31 cellular contexts compared by ENCODE assay signal in the genomic region with DNA sequence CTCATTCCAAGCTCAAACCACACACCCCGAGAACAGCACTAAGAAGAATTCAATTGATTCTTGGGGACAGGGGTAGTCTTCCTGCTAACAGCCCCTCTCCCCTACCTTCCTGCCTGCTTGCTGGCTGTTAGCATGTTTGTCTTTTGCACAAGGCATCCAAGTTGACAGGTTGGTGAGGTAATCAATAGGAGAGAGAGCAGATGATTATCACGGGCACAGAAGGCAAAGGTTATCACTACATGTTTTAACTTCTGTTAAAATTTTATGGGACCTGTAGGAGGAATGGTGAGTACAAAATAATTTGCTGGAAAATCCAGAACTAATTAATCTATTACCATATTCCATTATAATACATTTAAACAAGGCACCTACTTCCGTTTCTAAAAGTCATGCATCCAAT.
"Had no signal": no experiment of that assay in that cellular context is flagged by ENCODE, and none has a peak within 500 bp of the region (broad histone marks: within the 10 kb centered on the region; RNA-seq: fewer than 3 reads in every experiment).

No MANE protein-coding gene starts in this region.

- H3K9me3 Mint-ChIP-seq: activated naive CD4-positive, alpha-beta T cell treated with anti-CD3 and anti-CD28 coated beads, Interleukin-2, amount 50 U/mL, for 24 hours had no signal

- DNase-seq: activated CD4-positive, alpha-beta memory T cell treated with anti-CD3 and anti-CD28 coated beads for 36 hours; activated CD4-positive, alpha-beta T cell treated with anti-CD3 and anti-CD28 coated beads for 36 hours; activated CD4-positive, alpha-beta T cell treated with anti-CD3 and anti-CD28 coated beads, Interleukin-2, amount 10 ng/mL, durations not matched to agents 24 days and 14 days; activated CD4-positive, CD25-positive, alpha-beta regulatory T cell; activated CD4-positive, CD25-positive, alpha-beta regulatory T cell treated with anti-CD3 and anti-CD28 coated beads, Interleukin-2, amount 50 U/mL, for 72 hours; activated CD8-positive, alpha-beta memory T cell treated with anti-CD3 and anti-CD28 coated beads, Interleukin-2, amount 10 ng/mL, durations not matched to agents 7 days and 5 days; activated CD8-positive, alpha-beta memory T cell treated with anti-CD3 and anti-CD28 coated beads, Interleukin-2, amount 50 U/mL, for 4 hours; activated CD8-positive, alpha-beta T cell treated with anti-CD3 and anti-CD28 coated beads, Interleukin-2, amount 10 ng/mL, durations not matched to agents 7 days and 5 days; activated effector memory CD4-positive, alpha-beta T cell treated with anti-CD3 and anti-CD28 coated beads, Interleukin-2, amount 50 U/mL, for 16 hours; activated naive CD4-positive, alpha-beta T cell treated with anti-CD3 and anti-CD28 coated beads for 36 hours; activated naive CD8-positive, alpha-beta T cell treated with anti-CD3 and anti-CD28 coated beads for 36 hours; activated naive CD8-positive, alpha-beta T cell treated with anti-CD3 and anti-CD28 coated beads, Interleukin-2, amount 50 U/mL, for 24 hours; activated T-cell treated with anti-CD3 and anti-CD28 coated beads, Interleukin-2, amount 50 U/mL, for 1 hour; activated T-cell treated with anti-CD3 and anti-CD28 coated beads, Interleukin-2, amount 50 U/mL, for 48 hours; adrenal gland; amygdala; aorta; body of pancreas; caudate nucleus; cortex of kidney; dermis blood vessel endothelial cell; effector CD4-positive, alpha-beta T cell; effector memory CD8-positive, alpha-beta T cell; erythroblast; foreskin keratinocyte; gastrocnemius medialis; T-helper 2 cell had no signal

- H3K4me1 Mint-ChIP-seq: activated CD4-positive, alpha-beta T cell treated with anti-CD3 and anti-CD28 coated beads for 36 hours; activated CD4-positive, alpha-beta T cell treated with anti-CD3 and anti-CD28 coated beads, Interleukin-2, amount 10 ng/mL, durations not matched to agents 24 days and 14 days; activated CD8-positive, alpha-beta memory T cell treated with anti-CD3 and anti-CD28 coated beads, Interleukin-2, amount 10 ng/mL, durations not matched to agents 7 days and 5 days; activated naive CD4-positive, alpha-beta T cell treated with anti-CD3 and anti-CD28 coated beads, Interleukin-2, amount 50 U/mL, for 24 hours; activated naive CD8-positive, alpha-beta T cell treated with anti-CD3 and anti-CD28 coated beads for 36 hours; activated naive CD8-positive, alpha-beta T cell treated with anti-CD3 and anti-CD28 coated beads, Interleukin-2, amount 50 U/mL, for 24 hours had no signal

- H3K36me3 ChIP-seq: adrenal gland, esophagus muscularis mucosa, gastrocnemius medialis had no signal

- H3K27ac Mint-ChIP-seq: activated CD4-positive, alpha-beta memory T cell treated with anti-CD3 and anti-CD28 coated beads for 36 hours; activated CD4-positive, alpha-beta T cell treated with anti-CD3 and anti-CD28 coated beads for 36 hours; activated CD4-positive, alpha-beta T cell treated with anti-CD3 and anti-CD28 coated beads, Interleukin-2, amount 10 ng/mL, durations not matched to agents 24 days and 14 days; activated CD8-positive, alpha-beta memory T cell treated with anti-CD3 and anti-CD28 coated beads, Interleukin-2, amount 10 ng/mL, durations not matched to agents 7 days and 5 days; activated CD8-positive, alpha-beta T cell treated with anti-CD3 and anti-CD28 coated beads, Interleukin-2, amount 10 ng/mL, durations not matched to agents 7 days and 5 days; activated naive CD4-positive, alpha-beta T cell treated with anti-CD3 and anti-CD28 coated beads for 36 hours; activated naive CD4-positive, alpha-beta T cell treated with anti-CD3 and anti-CD28 coated beads, Interleukin-2, amount 50 U/mL, for 24 hours; activated naive CD8-positive, alpha-beta T cell treated with anti-CD3 and anti-CD28 coated beads for 36 hours; activated naive CD8-positive, alpha-beta T cell treated with anti-CD3 and anti-CD28 coated beads, Interleukin-2, amount 50 U/mL, for 24 hours; activated T-helper 1 cell treated with anti-CD3 and anti-CD28 coated beads, Interleukin-12 subunit alpha, Interleukin-12 subunit beta, Interleukin-2, Interleukin-4 antibody, amounts not matched to agents 30 ng/mL and 10 ng/mL and 1 ng/mL, durations not matched to agents 14 hours and 24 hours and 36 hours; activated T-helper 2 cell treated with anti-CD3 and anti-CD28 coated beads, Interferon-gamma antibody, Interleukin-2, Interleukin-4, amounts not matched to agents 10 μg/mL and 5 μg/mL and 100 μg/mL, durations not matched to agents 14 hours and 24 hours and 36 hours; effector memory CD8-positive, alpha-beta T cell had no signal

- H3K4me1 ChIP-seq: adrenal gland, foreskin keratinocyte, gastrocnemius medialis had no signal

- ATAC-seq: activated CD4-positive, alpha-beta T cell treated with anti-CD3 and anti-CD28 coated beads for 36 hours; activated CD8-positive, alpha-beta memory T cell treated with anti-CD3 and anti-CD28 coated beads, Interleukin-2, amount 10 ng/mL, durations not matched to agents 7 days and 5 days; activated CD8-positive, alpha-beta T cell treated with anti-CD3 and anti-CD28 coated beads, Interleukin-2, amount 10 ng/mL, durations not matched to agents 7 days and 5 days; activated naive CD8-positive, alpha-beta T cell treated with anti-CD3 and anti-CD28 coated beads, Interleukin-2, amount 50 U/mL, for 24 hours; body of pancreas; effector memory CD8-positive, alpha-beta T cell; foreskin keratinocyte; gastrocnemius medialis had no signal

- H3K4me3 ChIP-seq: adrenal gland, body of pancreas, esophagus muscularis mucosa, gastrocnemius medialis had no signal

- H3K4me3 Mint-ChIP-seq: activated CD4-positive, alpha-beta memory T cell treated with anti-CD3 and anti-CD28 coated beads for 36 hours; activated CD4-positive, alpha-beta T cell treated with anti-CD3 and anti-CD28 coated beads for 36 hours; activated CD4-positive, alpha-beta T cell treated with anti-CD3 and anti-CD28 coated beads, Interleukin-2, amount 10 ng/mL, durations not matched to agents 24 days and 14 days; activated CD8-positive, alpha-beta memory T cell treated with anti-CD3 and anti-CD28 coated beads, Interleukin-2, amount 10 ng/mL, durations not matched to agents 7 days and 5 days; activated CD8-positive, alpha-beta T cell treated with anti-CD3 and anti-CD28 coated beads, Interleukin-2, amount 10 ng/mL, durations not matched to agents 7 days and 5 days; activated naive CD4-positive, alpha-beta T cell treated with anti-CD3 and anti-CD28 coated beads for 36 hours; activated naive CD4-positive, alpha-beta T cell treated with anti-CD3 and anti-CD28 coated beads, Interleukin-2, amount 50 U/mL, for 24 hours; activated naive CD8-positive, alpha-beta T cell treated with anti-CD3 and anti-CD28 coated beads for 36 hours; activated naive CD8-positive, alpha-beta T cell treated with anti-CD3 and anti-CD28 coated beads, Interleukin-2, amount 50 U/mL, for 24 hours; activated T-helper 1 cell treated with anti-CD3 and anti-CD28 coated beads, Interleukin-12 subunit alpha, Interleukin-12 subunit beta, Interleukin-2, Interleukin-4 antibody, amounts not matched to agents 30 ng/mL and 10 ng/mL and 1 ng/mL, durations not matched to agents 14 hours and 24 hours and 36 hours; effector memory CD8-positive, alpha-beta T cell had no signal

- H3K36me3 Mint-ChIP-seq: activated CD4-positive, alpha-beta memory T cell treated with anti-CD3 and anti-CD28 coated beads for 36 hours; activated CD8-positive, alpha-beta memory T cell treated with anti-CD3 and anti-CD28 coated beads, Interleukin-2, amount 10 ng/mL, durations not matched to agents 7 days and 5 days; activated naive CD4-positive, alpha-beta T cell treated with anti-CD3 and anti-CD28 coated beads, Interleukin-2, amount 50 U/mL, for 24 hours; activated naive CD8-positive, alpha-beta T cell treated with anti-CD3 and anti-CD28 coated beads for 36 hours had no signal

- H3K27ac ChIP-seq: adrenal gland, body of pancreas, esophagus muscularis mucosa, foreskin keratinocyte, gastrocnemius medialis had no signal

- H3K27me3 Mint-ChIP-seq: activated CD4-positive, alpha-beta memory T cell treated with anti-CD3 and anti-CD28 coated beads for 36 hours; activated CD4-positive, alpha-beta T cell treated with anti-CD3 and anti-CD28 coated beads for 36 hours; activated CD4-positive, alpha-beta T cell treated with anti-CD3 and anti-CD28 coated beads, Interleukin-2, amount 10 ng/mL, durations not matched to agents 24 days and 14 days; activated CD8-positive, alpha-beta memory T cell treated with anti-CD3 and anti-CD28 coated beads, Interleukin-2, amount 10 ng/mL, durations not matched to agents 7 days and 5 days; activated naive CD4-positive, alpha-beta T cell treated with anti-CD3 and anti-CD28 coated beads, Interleukin-2, amount 50 U/mL, for 24 hours; activated naive CD8-positive, alpha-beta T cell treated with anti-CD3 and anti-CD28 coated beads for 36 hours; activated naive CD8-positive, alpha-beta T cell treated with anti-CD3 and anti-CD28 coated beads, Interleukin-2, amount 50 U/mL, for 24 hours; effector memory CD8-positive, alpha-beta T cell had no signal

- H3K9me3 ChIP-seq: adrenal gland, body of pancreas, gastrocnemius medialis had no signal

- H3K27me3 ChIP-seq: adrenal gland, body of pancreas, esophagus muscularis mucosa, foreskin keratinocyte, gastrocnemius medialis had no signal
